In the genomic region with DNA sequence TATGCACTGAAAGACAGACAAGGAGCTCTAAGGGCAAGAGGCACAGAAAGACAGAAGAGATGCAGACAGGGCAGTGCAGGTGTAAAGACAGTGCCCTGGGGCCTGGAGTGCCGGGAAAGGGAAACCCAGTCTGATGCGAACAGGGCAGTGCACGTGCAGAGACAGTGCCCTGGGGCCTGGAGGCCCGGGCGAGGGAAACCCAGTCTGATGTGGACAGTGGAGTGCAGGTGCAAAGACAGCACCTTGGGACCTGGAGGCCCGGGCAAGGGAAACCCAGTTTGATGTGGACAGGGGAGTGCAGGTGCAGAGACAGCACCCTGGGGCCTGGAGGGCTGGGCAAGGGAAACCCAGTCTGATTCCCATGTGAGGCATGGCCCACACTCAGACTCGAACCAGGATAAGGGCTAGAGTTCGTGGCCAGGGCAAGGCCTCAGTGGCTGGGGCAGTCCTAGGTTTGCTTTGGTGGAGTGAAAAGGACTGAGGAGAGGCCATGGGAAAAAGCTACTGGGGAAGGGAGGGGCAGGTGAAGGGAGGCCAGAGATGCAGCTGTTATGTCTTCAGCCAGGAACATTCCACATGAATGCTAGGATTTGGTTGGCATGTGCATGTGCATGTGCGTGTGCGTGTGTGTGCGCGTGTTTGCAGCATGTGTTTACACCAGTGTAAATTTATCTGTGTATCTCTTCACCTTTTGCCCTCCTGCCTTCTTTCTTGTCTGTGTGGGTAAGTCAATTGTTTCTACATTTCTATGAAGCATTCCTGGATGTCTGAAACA, we compare ENCODE assay signal across 1 cellular context.
TF ChIP-seq lines count a peak whose summit lies in the region.

No MANE protein-coding gene starts in this region.

TF ChIP-seq in HepG2, 621 proteins besides CTCF, POLR2A, EP300 and RAD21:
- TF ChIP-seq BHLHE40 (IDR thresholded peaks at IDR 0.05; ENCODE audit: low read length) (peak; percentile 24; the same call in 1 of the 2 replicates), TRIM24 (CRISPR knock-in tag; IDR thresholded peaks at IDR 0.05) (no peak), FOXA1 (IDR thresholded peaks at IDR 0.05) (no peak), FOXA1 (CRISPR knock-in tag; IDR thresholded peaks at IDR 0.05) (no peak)
- TF ChIP-seq, protein P1, sequence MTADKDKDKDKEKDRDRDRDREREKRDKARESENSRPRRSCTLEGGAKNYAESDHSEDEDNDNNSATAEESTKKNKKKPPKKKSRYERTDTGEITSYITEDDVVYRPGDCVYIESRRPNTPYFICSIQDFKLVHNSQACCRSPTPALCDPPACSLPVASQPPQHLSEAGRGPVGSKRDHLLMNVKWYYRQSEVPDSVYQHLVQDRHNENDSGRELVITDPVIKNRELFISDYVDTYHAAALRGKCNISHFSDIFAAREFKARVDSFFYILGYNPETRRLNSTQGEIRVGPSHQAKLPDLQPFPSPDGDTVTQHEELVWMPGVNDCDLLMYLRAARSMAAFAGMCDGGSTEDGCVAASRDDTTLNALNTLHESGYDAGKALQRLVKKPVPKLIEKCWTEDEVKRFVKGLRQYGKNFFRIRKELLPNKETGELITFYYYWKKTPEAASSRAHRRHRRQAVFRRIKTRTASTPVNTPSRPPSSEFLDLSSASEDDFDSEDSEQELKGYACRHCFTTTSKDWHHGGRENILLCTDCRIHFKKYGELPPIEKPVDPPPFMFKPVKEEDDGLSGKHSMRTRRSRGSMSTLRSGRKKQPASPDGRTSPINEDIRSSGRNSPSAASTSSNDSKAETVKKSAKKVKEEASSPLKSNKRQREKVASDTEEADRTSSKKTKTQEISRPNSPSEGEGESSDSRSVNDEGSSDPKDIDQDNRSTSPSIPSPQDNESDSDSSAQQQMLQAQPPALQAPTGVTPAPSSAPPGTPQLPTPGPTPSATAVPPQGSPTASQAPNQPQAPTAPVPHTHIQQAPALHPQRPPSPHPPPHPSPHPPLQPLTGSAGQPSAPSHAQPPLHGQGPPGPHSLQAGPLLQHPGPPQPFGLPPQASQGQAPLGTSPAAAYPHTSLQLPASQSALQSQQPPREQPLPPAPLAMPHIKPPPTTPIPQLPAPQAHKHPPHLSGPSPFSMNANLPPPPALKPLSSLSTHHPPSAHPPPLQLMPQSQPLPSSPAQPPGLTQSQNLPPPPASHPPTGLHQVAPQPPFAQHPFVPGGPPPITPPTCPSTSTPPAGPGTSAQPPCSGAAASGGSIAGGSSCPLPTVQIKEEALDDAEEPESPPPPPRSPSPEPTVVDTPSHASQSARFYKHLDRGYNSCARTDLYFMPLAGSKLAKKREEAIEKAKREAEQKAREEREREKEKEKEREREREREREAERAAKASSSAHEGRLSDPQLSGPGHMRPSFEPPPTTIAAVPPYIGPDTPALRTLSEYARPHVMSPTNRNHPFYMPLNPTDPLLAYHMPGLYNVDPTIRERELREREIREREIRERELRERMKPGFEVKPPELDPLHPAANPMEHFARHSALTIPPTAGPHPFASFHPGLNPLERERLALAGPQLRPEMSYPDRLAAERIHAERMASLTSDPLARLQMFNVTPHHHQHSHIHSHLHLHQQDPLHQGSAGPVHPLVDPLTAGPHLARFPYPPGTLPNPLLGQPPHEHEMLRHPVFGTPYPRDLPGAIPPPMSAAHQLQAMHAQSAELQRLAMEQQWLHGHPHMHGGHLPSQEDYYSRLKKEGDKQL (CRISPR knock-in tag; IDR thresholded peaks at IDR 0.05; ENCODE audit: low read depth), result no peak
- TF ChIP-seq, protein P2, sequence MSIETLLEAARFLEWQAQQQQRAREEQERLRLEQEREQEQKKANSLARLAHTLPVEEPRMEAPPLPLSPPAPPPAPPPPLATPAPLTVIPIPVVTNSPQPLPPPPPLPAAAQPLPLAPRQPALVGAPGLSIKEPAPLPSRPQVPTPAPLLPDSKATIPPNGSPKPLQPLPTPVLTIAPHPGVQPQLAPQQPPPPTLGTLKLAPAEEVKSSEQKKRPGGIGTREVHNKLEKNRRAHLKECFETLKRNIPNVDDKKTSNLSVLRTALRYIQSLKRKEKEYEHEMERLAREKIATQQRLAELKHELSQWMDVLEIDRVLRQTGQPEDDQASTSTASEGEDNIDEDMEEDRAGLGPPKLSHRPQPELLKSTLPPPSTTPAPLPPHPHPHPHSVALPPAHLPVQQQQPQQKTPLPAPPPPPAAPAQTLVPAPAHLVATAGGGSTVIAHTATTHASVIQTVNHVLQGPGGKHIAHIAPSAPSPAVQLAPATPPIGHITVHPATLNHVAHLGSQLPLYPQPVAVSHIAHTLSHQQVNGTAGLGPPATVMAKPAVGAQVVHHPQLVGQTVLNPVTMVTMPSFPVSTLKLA (IDR thresholded peaks at IDR 0.05), result peak; percentile 47; the same call in 1 of the 2 replicates
